In genomic region chr10:3749597-3750351, GRCh38 we compare ENCODE assay signal across 9 cellular contexts. TPM values are rescaled to one million over a fixed set of nuclear protein-coding genes. Genes with fewer than 3 reads are reported as not detected.
DNase-seq lines count a peak whose midpoint lies in the region; ATAC-seq, FAIRE-seq and TF ChIP-seq lines count a peak whose summit lies in the region.
"Had no signal": no experiment of that assay in that cellular context is flagged by ENCODE, and none has a peak within 500 bp of the region (broad histone marks: within the 10 kb centered on the region; RNA-seq: fewer than 3 reads in every experiment).

No MANE protein-coding gene starts in this region.

- H3K36me3 Mint-ChIP-seq in endodermal cell (ENCODE audit: low read depth) = no peaks in the 10 kb centered on the region
- no peaks in the 10 kb centered on the region for H3K36me3 Mint-ChIP-seq in nephron (ENCODE audit: low read depth)
- H3K36me3 Mint-ChIP-seq in activated CD4-positive, alpha-beta memory T cell treated with anti-CD3 and anti-CD28 coated beads for 36 hours = no peaks in the 10 kb centered on the region
- H3K36me3 Mint-ChIP-seq: activated naive CD8-positive, alpha-beta T cell had no signal

- intact Hi-C loops in activated CD4-positive, alpha-beta memory T cell treated with anti-CD3 and anti-CD28 coated beads for 36 hours (cut with micrococcal nuclease) = loop anchor here (10.0 kb wide), 1 partner anchor 525 kb away; no protein-coding TSS in a partner anchor
- intact Hi-C loops in posterior vena cava (cut with DNase I) = no loop called here

- no peak for FAIRE-seq in urothelium cell line (lab: Jason Lieb, UNC)

- DNase-seq in EH (ENCODE audit: low read depth) (peak; percentile 92), endodermal cell (no peak), GOT3 (lab: John Stamatoyannopoulos, UW) (no peak), urothelium cell line (ENCODE audit: low spot score) (no peak), posterior vena cava (ENCODE audit: low spot score) (no peak)
- DNase-seq in activated CD4-positive, alpha-beta memory T cell treated with anti-CD3 and anti-CD28 coated beads for 36 hours = no peak

- peaks cover 20% of the 10 kb centered on the region for H3K4me1 Mint-ChIP-seq in endodermal cell
- H3K4me1 Mint-ChIP-seq in nephron = peaks cover 48% of the 10 kb centered on the region
- peaks cover 8% of the 10 kb centered on the region for H3K4me1 Mint-ChIP-seq in activated CD4-positive, alpha-beta memory T cell treated with anti-CD3 and anti-CD28 coated beads for 36 hours (ENCODE audit: low read depth)

- H3K27ac Mint-ChIP-seq in endodermal cell = no peak overlapping the region
- H3K27ac Mint-ChIP-seq in nephron = peak overlapping the region; percentile 38 to 91 (median 81)
- no peak overlapping the region for H3K27ac Mint-ChIP-seq in activated CD4-positive, alpha-beta memory T cell treated with anti-CD3 and anti-CD28 coated beads for 36 hours
- H3K27ac Mint-ChIP-seq: activated naive CD8-positive, alpha-beta T cell had no signal

- H3K4me3 ChIP-seq in endodermal cell (ENCODE audit: low read length) = no peak overlapping the region

- peaks cover 10% of the 10 kb centered on the region for H3K27me3 Mint-ChIP-seq in endodermal cell (ENCODE audit: insufficient read depth)
- peaks cover 7% of the 10 kb centered on the region for H3K27me3 Mint-ChIP-seq in nephron (ENCODE audit: low read depth)
- no peaks in the 10 kb centered on the region for H3K27me3 Mint-ChIP-seq in activated CD4-positive, alpha-beta memory T cell treated with anti-CD3 and anti-CD28 coated beads for 36 hours
- H3K27me3 Mint-ChIP-seq: activated naive CD8-positive, alpha-beta T cell had no signal

- H3K9me3 ChIP-seq in endodermal cell (ENCODE audit: control insufficient read depth, low read length) = no peaks in the 10 kb centered on the region

- no peak overlapping the region for H3K9ac ChIP-seq in endodermal cell (ENCODE audit: extremely low read depth, low read length, poor library complexity, severe bottlenecking)

- CTCF ChIA-PET in activated CD4-positive, alpha-beta memory T cell treated with anti-CD3 and anti-CD28 coated beads for 36 hours (lab: Charles Lee) = interaction anchor here (1.0 kb wide), 1 partner anchor 552 kb away, joined by 3 read pairs; no protein-coding TSS in a partner anchor

- H3K27me3 ChIP-seq in endodermal cell (ENCODE audit: control insufficient read depth, insufficient read depth, low read length, poor library complexity, severe bottlenecking) = no peaks in the 10 kb centered on the region

- no peaks in the 10 kb centered on the region for H3K36me3 ChIP-seq in endodermal cell (ENCODE audit: control insufficient read depth, insufficient read depth, low read length)

- 60 to 81% methylated on average over 11 to 15 of the region's 15 CpGs for WGBS in endodermal cell (ENCODE audit: insufficient coverage in 1 of 2, insufficient read length in 1 of 2), 2 experiments

- peak; percentile 45 for ATAC-seq in HG03565 (IDR thresholded peaks at IDR 0.05; ENCODE audit: unreplicated experiment)

- TF ChIP-seq CTCF in endodermal cell (conservative IDR thresholded peaks at IDR 0.05) = no peak
- no peak for TF ChIP-seq CTCF in nephron (IDR thresholded peaks at IDR 0.05; ENCODE audit: unreplicated experiment in 3 of 3)

- H3K9me3 Mint-ChIP-seq in endodermal cell (no peaks in the 10 kb centered on the region), nephron (no peaks in the 10 kb centered on the region)
- no peaks in the 10 kb centered on the region for H3K9me3 Mint-ChIP-seq in activated CD4-positive, alpha-beta memory T cell treated with anti-CD3 and anti-CD28 coated beads for 36 hours

- H3K4me3 Mint-ChIP-seq in endodermal cell = no peak overlapping the region
- H3K4me3 Mint-ChIP-seq in nephron = peak overlapping the region; percentile 33 to 69 (median 38)
- H3K4me3 Mint-ChIP-seq in activated CD4-positive, alpha-beta memory T cell treated with anti-CD3 and anti-CD28 coated beads for 36 hours = no peak overlapping the region
- H3K4me3 Mint-ChIP-seq: activated naive CD8-positive, alpha-beta T cell had no signal

- H3K27ac ChIP-seq in endodermal cell (ENCODE audit: low read depth, low read length) = peak overlapping the region; percentile 12

- H3K4me1 ChIP-seq in endodermal cell (ENCODE audit: control insufficient read depth, insufficient read depth, low read length) = peaks cover 3% of the 10 kb centered on the region

- POLR2A ChIA-PET in activated CD4-positive, alpha-beta memory T cell treated with anti-CD3 and anti-CD28 coated beads for 36 hours (lab: Charles Lee) = interaction anchor here (0.6 to 1.7 kb wide), 3 partner anchors 10 to 29 kb away, joined by 3 to 5 read pairs (median 5); no protein-coding TSS in a partner anchor

RNA-seq across cellular contexts. Expression of gene KLF6, which starts 35.2 kb away (rescaled TPM):
- 10 to 100 TPM; 59.0 to 71.2 TPM for total RNA-seq in endodermal cell
- 36.4 TPM for polyA plus RNA-seq in endodermal cell (2013, experiment 1 of 2)
- polyA plus RNA-seq in endodermal cell (2013, experiment 2 of 2) = 43.6 TPM
- total RNA-seq in activated CD4-positive, alpha-beta memory T cell treated with anti-CD3 and anti-CD28 coated beads for 36 hours = 100 to 1,000 TPM; 144 to 151 TPM
- total RNA-seq in posterior vena cava = 100 to 1,000 TPM; 183 to 493 TPM

Comparison
In these comparisons a context has a peak if more than half of its experiments do, and no peak if none do; other contexts are left out.
1. H3K27ac Mint-ChIP-seq: peak in nephron (3 of 3); none in endodermal cell (single experiment) and activated CD4-positive, alpha-beta memory T cell treated with anti-CD3 and anti-CD28 coated beads for 36 hours (single experiment).
2. H3K4me3 Mint-ChIP-seq: peak in nephron (3 of 3); none in endodermal cell (single experiment) and activated CD4-positive, alpha-beta memory T cell treated with anti-CD3 and anti-CD28 coated beads for 36 hours (single experiment).